In the genomic region with DNA sequence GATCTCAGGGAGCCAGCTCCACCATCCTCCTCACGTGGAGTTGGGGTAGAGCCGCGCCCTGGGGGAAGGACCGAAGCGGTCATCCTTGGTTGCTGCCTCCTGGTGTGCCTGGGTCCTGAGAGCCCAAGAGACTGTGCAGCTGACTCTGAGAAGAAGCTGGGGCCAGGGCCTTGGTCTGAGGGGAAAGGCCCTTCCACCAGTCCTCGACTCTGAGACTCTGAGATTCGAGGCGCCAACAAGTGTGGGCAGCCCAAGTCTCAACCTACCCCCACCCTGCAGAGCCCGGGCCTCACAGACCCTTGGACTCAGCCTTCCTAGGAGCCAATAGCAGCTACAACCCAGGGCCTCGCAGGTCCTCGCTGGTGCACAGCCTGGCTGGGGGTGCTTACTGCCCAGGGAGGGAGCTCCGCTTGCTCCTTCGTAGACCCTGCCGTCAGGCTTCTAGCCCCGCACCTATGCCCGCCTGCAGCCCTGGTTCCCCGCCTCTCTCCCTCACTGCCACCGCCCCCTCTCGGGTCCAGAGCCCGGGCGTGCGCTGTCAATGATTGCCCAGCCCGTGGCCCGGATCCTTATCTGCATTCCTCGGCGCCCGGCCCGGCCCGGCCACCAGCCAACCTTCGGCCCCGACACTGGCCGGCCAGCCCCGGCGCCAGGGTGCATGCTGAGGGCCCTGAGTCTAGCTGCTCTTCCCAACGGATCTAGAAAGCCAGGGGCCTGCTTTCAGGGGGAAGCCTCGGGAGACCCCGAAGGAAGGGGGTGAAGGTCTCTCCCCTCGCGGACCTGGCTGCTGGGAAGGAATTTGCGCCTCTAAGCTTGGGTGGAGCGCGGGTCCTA, we compare ENCODE assay signal across 10 cellular contexts. TPM values are rescaled to one million over a fixed set of nuclear protein-coding genes. Genes with fewer than 3 reads are reported as not detected.
A peak's percentile ranks its signal among the peaks of the same experiment; 100 is the strongest.
DNase-seq lines count a peak whose midpoint lies in the region; ATAC-seq and TF ChIP-seq lines count a peak whose summit lies in the region.
"Had no signal": no experiment of that assay in that cellular context is flagged by ENCODE, and none has a peak within 500 bp of the region (broad histone marks: within the 10 kb centered on the region; RNA-seq: fewer than 3 reads in every experiment).

No MANE protein-coding gene starts in this region.

- H3K4me3 ChIP-seq in heart right ventricle (peak overlapping the region in 5 of 10 donors; percentile 6 to 33 (median 10)), prostate gland (peak overlapping the region; percentile 23 to 45)

- no peaks in the 10 kb centered on the region for H3K36me3 ChIP-seq in heart right ventricle
- H3K36me3 ChIP-seq in prostate gland, result no peaks in the 10 kb centered on the region
- H3K36me3 ChIP-seq: neutrophil had no signal

- WGBS in heart right ventricle, 2 donors, result 6% methylated on average over 42 of the region's 42 CpGs
- WGBS in prostate gland, result 5% methylated on average over 37 of the region's 42 CpGs

- no peaks in the 10 kb centered on the region for H3K9me3 ChIP-seq in heart right ventricle
- no peaks in the 10 kb centered on the region for H3K9me3 ChIP-seq in prostate gland
- H3K9me3 ChIP-seq: neutrophil had no signal

- no peak for TF ChIP-seq CTCF in GM10266 (IDR thresholded peaks at IDR 0.05; ENCODE audit: control insufficient read depth, insufficient read depth, low read depth, missing control alignments)
- no peak for TF ChIP-seq CTCF in heart right ventricle (IDR thresholded peaks at IDR 0.05)
- no peak for TF ChIP-seq CTCF in prostate gland (IDR thresholded peaks at IDR 0.05)

- intact Hi-C loops in heart right ventricle (cut with DNase I) (loop anchor here (1.0 to 10.0 kb wide), 12 partner anchors 56 to 246 kb away; partner anchors contain the start of gene PTPRN (in 1 of the 10)), prostate gland (cut with DNase I) (loop anchor here (2.0 to 5.0 kb wide), 2 partner anchors 59 to 96 kb away; no protein-coding TSS in a partner anchor)

- H3K27me3 ChIP-seq in heart right ventricle (peaks cover 39 to 99% (median 94%) of the 10 kb centered on the region in 7 donors), prostate gland (replicated peaks; ENCODE audit: insufficient read depth) (peaks cover 3% of the 10 kb centered on the region)

- H3K4me1 ChIP-seq in heart right ventricle (peaks cover 27 to 40% (median 37%) of the 10 kb centered on the region in 9 donors), prostate gland (replicated peaks) (peaks cover 16% of the 10 kb centered on the region)

- DNase-seq in GM10266 (ENCODE audit: extremely low spot score) (peak; percentile 34), OCI-M1 (lab: John Stamatoyannopoulos, UW) (peak; percentile 28), heart right ventricle (peak; percentile 33 to 62), prostate gland (ENCODE audit: low spot score) (no peak), NCI-H2029 treated with DMSO at 0.1 percent for 48 hours (lab: John Stamatoyannopoulos, UW) (no peak), NCI-H187 (lab: John Stamatoyannopoulos, UW) (no peak), T-helper 1 cell (no peak)

- H3K27ac ChIP-seq in heart right ventricle (no peak overlapping the region), prostate gland (peak overlapping the region in 1 of 2 donors; percentile 1)
- H3K27ac ChIP-seq: neutrophil had no signal

- TF ChIP-seq POLR2A in prostate gland (IDR thresholded peaks at IDR 0.05), result no peak

- peak; percentile 41 to 88 (median 62) for ATAC-seq in heart right ventricle
- ATAC-seq in HG02678 (IDR thresholded peaks at IDR 0.05; ENCODE audit: unreplicated experiment), result no peak

RNA-seq across cellular contexts. Expression of gene IHH, which starts 2.0 kb away (rescaled TPM):
- total RNA-seq in heart right ventricle (under 1 TPM in 1 of 10 donors, not detected in 9; 0.16 TPM), prostate gland (1 to 10 TPM; 3.2 to 9.6 TPM)
- under 1 TPM in 1 of 2 donors, not detected in 1; 0.03 TPM for polyA plus RNA-seq in heart right ventricle

RNA-seq across cellular contexts. Expression of gene CFAP65, which starts 17.4 kb away (rescaled TPM):
- total RNA-seq in heart right ventricle (not detected), prostate gland (1 to 10 TPM in 1 of 2 donors, not detected in 1; 4.4 TPM)
- not detected for polyA plus RNA-seq in heart right ventricle
- total RNA-seq: activated CD4-positive, alpha-beta memory T cell treated with anti-CD3 and anti-CD28 coated beads for 36 hours had no signal

Comparison
In these comparisons a context has a peak if more than half of its experiments do, and no peak if none do; other contexts are left out.
1. DNase-seq: peak in GM10266 (single experiment), OCI-M1 (single experiment) and heart right ventricle (2 of 2); none in prostate gland (single experiment), NCI-H2029 treated with DMSO at 0.1 percent for 48 hours (single experiment), NCI-H187 (0 of 2) and T-helper 1 cell (0 of 5).